22 cellular contexts compared by ENCODE assay signal in genomic region chr1:40073062-40073461, GRCh38. TPM values are rescaled to one million over a fixed set of nuclear protein-coding genes. Genes with fewer than 3 reads are reported as not detected.
A peak's percentile ranks its signal among the peaks of the same experiment; 100 is the strongest.
DNase-seq lines count a peak whose midpoint lies in the region; ATAC-seq and TF ChIP-seq lines count a peak whose summit lies in the region.
"Had no signal": no experiment of that assay in that cellular context is flagged by ENCODE, and none has a peak within 500 bp of the region (broad histone marks: within the 10 kb centered on the region; RNA-seq: fewer than 3 reads in every experiment).

No MANE protein-coding gene starts in this region.

- H4K20me1 ChIP-seq in IMR-90 (ENCODE audit: insufficient read depth, low read length), result peaks cover 12% of the 10 kb centered on the region
- H4K20me1 ChIP-seq in mammary epithelial cell (ENCODE audit: insufficient read depth, low read length), result no peaks in the 10 kb centered on the region

- no peaks in the 10 kb centered on the region for H3K27me3 ChIP-seq in IMR-90 (ENCODE audit: control insufficient read depth, insufficient read depth, low read length)
- no peaks in the 10 kb centered on the region for H3K27me3 ChIP-seq in mammary epithelial cell (ENCODE audit: insufficient read depth, low read length)
- H3K27me3 ChIP-seq: SJCRH30, suprapubic skin had no signal

- no peak for TF ChIP-seq POLR2A in IMR-90 (IDR thresholded peaks at IDR 0.05; ENCODE audit: low read depth, low read length)

- H4K5ac ChIP-seq in IMR-90 (ENCODE audit: low read depth, low read length), result no peak overlapping the region

- 0 out of 2 replicates have a peak, but pooled peaks cover 5% of the 10 kb centered on the region for H3K9me1 ChIP-seq in IMR-90 (ENCODE audit: insufficient read depth, low read length)

- peaks cover 7 to 30% of the 10 kb centered on the region in 2 experiments; a peak in 3 of 4 replicates for H3K79me1 ChIP-seq in IMR-90 (ENCODE audit: low read depth in 1 of 2, low read length in 2 of 2)

- intact Hi-C loops in IMR-90 (cut with micrococcal nuclease) (no loop called here), mammary epithelial cell (cut with micrococcal nuclease) (no loop called here)

- H2BK5ac ChIP-seq in IMR-90 (ENCODE audit: low read depth, low read length, poor library complexity, severe bottlenecking), result no peak overlapping the region

- no peak overlapping the region for H3K56ac ChIP-seq in IMR-90 (ENCODE audit: extremely low read depth, insufficient read depth, low read length)

- H3K18ac ChIP-seq in IMR-90 (ENCODE audit: low read depth, low read length), result no peak overlapping the region

- no peak overlapping the region for H2BK120ac ChIP-seq in IMR-90 (ENCODE audit: low read depth, low read length)

- TF ChIP-seq CTCF in IMR-90 (conservative IDR thresholded peaks at IDR 0.05; ENCODE audit: low read depth, low read length) (no peak), mammary epithelial cell (conservative IDR thresholded peaks at IDR 0.05 in 1 of 2, IDR thresholded peaks at IDR 0.05 in 1 of 2; ENCODE audit: extremely low read depth in 1 of 2, insufficient read depth in 1 of 2, low read depth in 1 of 2, low read length in 2 of 2) (no peak)

- H3K4me2 ChIP-seq in IMR-90 (ENCODE audit: low read depth, low read length) (no peak overlapping the region), mammary epithelial cell (ENCODE audit: insufficient read depth, low read depth, low read length) (no peak overlapping the region)

- POLR2A ChIA-PET in IMR-90 (lab: Charles Lee; ENCODE audit: unreplicated experiment), result no interaction called here

- in situ Hi-C loops in IMR-90 (cut with MboI; ENCODE audit: low sequenced_read_pairs), result no loop called here
- in situ Hi-C loops in mammary epithelial cell (cut with MboI; ENCODE audit: low sequenced_read_pairs in 2 of 2), result no loop called here

- CTCF ChIA-PET in IMR-90 (lab: Yijun Ruan, JAX) (interaction anchor here (1.4 kb wide), 1 partner anchor 266 kb away, joined by 4 read pairs; no protein-coding TSS in a partner anchor), mammary epithelial cell (lab: Charles Lee; ENCODE audit: low non-redundant PET) (interaction anchor here (0.7 kb wide), 1 partner anchor 251 kb away, joined by 3 read pairs; no protein-coding TSS in a partner anchor)

- H2BK20ac ChIP-seq in IMR-90 (ENCODE audit: low read depth, low read length), result no peak overlapping the region

- H3K9me3 Mint-ChIP-seq in activated naive CD4-positive, alpha-beta T cell treated with anti-CD3 and anti-CD28 coated beads, Interleukin-2, amount 50 U/mL, for 24 hours, result no peaks in the 10 kb centered on the region
- H3K9me3 Mint-ChIP-seq in stimulated activated naive B cell treated with anti-CD40 and anti-IgM and Interleukin-4, amounts not matched to agents 10 μg/mL and 1 μg/mL and 100 μg/mL, for 72 hours, result no peaks in the 10 kb centered on the region
- H3K9me3 Mint-ChIP-seq: IgD-negative memory B cell, neural crest cell had no signal

- WGBS in IMR-90 (ENCODE audit: extremely low coverage in 2 of 2, insufficient read length in 1 of 2), 2 experiments, result no CpG with 5 or more reads among the region's 4 CpGs
- 100% methylated on average over 4 of the region's 4 CpGs for WGBS in mammary epithelial cell (ENCODE audit: low coverage, missing lambda C conversion rate)

- H2AFZ ChIP-seq in IMR-90 (replicated peaks; ENCODE audit: low read length, poor library complexity) (no peak overlapping the region), mammary epithelial cell (ENCODE audit: low read depth, low read length) (no peak overlapping the region)

- no peak overlapping the region for H4K8ac ChIP-seq in IMR-90 (ENCODE audit: low read depth in 2 of 2, low read length in 2 of 2)

- H3K27ac Mint-ChIP-seq in activated naive CD4-positive, alpha-beta T cell treated with anti-CD3 and anti-CD28 coated beads, Interleukin-2, amount 50 U/mL, for 24 hours, result peak overlapping the region; percentile 37
- peak overlapping the region; percentile 59 for H3K27ac Mint-ChIP-seq in stimulated activated naive B cell treated with anti-CD40 and anti-IgM and Interleukin-4, amounts not matched to agents 10 μg/mL and 1 μg/mL and 100 μg/mL, for 72 hours

- ATAC-seq in IMR-90 (ENCODE audit: low read depth) (no peak), HG02798 (IDR thresholded peaks at IDR 0.05; ENCODE audit: poor library complexity, unreplicated experiment) (no peak)
- peak in 1 of 2 donors; percentile 14 for ATAC-seq in stimulated activated naive B cell treated with anti-CD40 and anti-IgM and Interleukin-4, amounts not matched to agents 10 μg/mL and 1 μg/mL and 100 μg/mL, for 72 hours (replicated peaks)
- ATAC-seq: left colon had no signal

- no peak overlapping the region for H3K14ac ChIP-seq in IMR-90 (replicated peaks; ENCODE audit: low read depth, low read length)

- DNase-seq in activated naive CD4-positive, alpha-beta T cell (lab: John Stamatoyannopoulos, UW), result no peak
- DNase-seq in IMR-90, result no peak
- no peak for DNase-seq in mammary epithelial cell
- DNase-seq in stimulated activated naive B cell treated with anti-CD40 and anti-IgM and Interleukin-4, amounts not matched to agents 10 μg/mL and 1 μg/mL and 100 μg/mL, for 72 hours, result no peak
- DNase-seq in kidney tubule cell (ENCODE audit: low spot score), result no peak
- DNase-seq in NCI-H2227 treated with DMSO at 0.1 percent for 48 hours (lab: John Stamatoyannopoulos, UW), result no peak
- DNase-seq: activated CD8-positive, alpha-beta memory T cell treated with anti-CD3 and anti-CD28 coated beads for 24 hours; activated effector memory CD4-positive, alpha-beta T cell treated with Interleukin-2 at 50 U/mL for 16 hours; aorta; cerebellar nuclear complex; effector CD4-positive, alpha-beta T cell; H7; left colon; NCI-H1694 treated with DMSO at 0.1 percent for 48 hours; NCI-H82; SJCRH30 had no signal

- H4K91ac ChIP-seq in IMR-90 (ENCODE audit: insufficient read depth, low read depth, low read length), result no peak overlapping the region

- H3K36me3 ChIP-seq in IMR-90 (ENCODE audit: control insufficient read depth, insufficient read depth, low read length), result peaks cover 52% of the 10 kb centered on the region
- H3K36me3 ChIP-seq in mammary epithelial cell (ENCODE audit: insufficient read depth, low read length), result peaks cover 51% of the 10 kb centered on the region

- no peaks in the 10 kb centered on the region for H3K9me3 ChIP-seq in IMR-90 (ENCODE audit: control insufficient read depth, insufficient read depth, low read length)
- no peaks in the 10 kb centered on the region for H3K9me3 ChIP-seq in mammary epithelial cell (replicated peaks; ENCODE audit: insufficient read depth, low read length)
- H3K9me3 ChIP-seq: SJCRH30, suprapubic skin had no signal

- BruUV-seq in IMR-90 (replicated peaks; lab: Mats Ljungman, UMichigan) (TSS peak; percentile 91), mammary epithelial cell (replicated peaks; lab: Mats Ljungman, UMichigan) (TSS peak; percentile 61)

- no peak overlapping the region for H3K23ac ChIP-seq in IMR-90 (ENCODE audit: low read depth, low read length)

- no peak for TF ChIP-seq RAD21 in IMR-90 (IDR thresholded peaks at IDR 0.05; ENCODE audit: low read length)

- H3K27me3 Mint-ChIP-seq in activated naive CD4-positive, alpha-beta T cell treated with anti-CD3 and anti-CD28 coated beads, Interleukin-2, amount 50 U/mL, for 24 hours, result no peaks in the 10 kb centered on the region
- no peaks in the 10 kb centered on the region for H3K27me3 Mint-ChIP-seq in stimulated activated naive B cell treated with anti-CD40 and anti-IgM and Interleukin-4, amounts not matched to agents 10 μg/mL and 1 μg/mL and 100 μg/mL, for 72 hours
- H3K27me3 Mint-ChIP-seq: IgD-negative memory B cell had no signal

- no peak overlapping the region for H2BK15ac ChIP-seq in IMR-90 (ENCODE audit: low read depth, low read length)

- H3K79me2 ChIP-seq in mammary epithelial cell (ENCODE audit: insufficient read depth, low read length), result no peaks in the 10 kb centered on the region

- H3K9ac ChIP-seq in IMR-90 (ENCODE audit: low read depth, low read length), result no peak overlapping the region
- no peak overlapping the region for H3K9ac ChIP-seq in mammary epithelial cell (ENCODE audit: insufficient read depth, low read length)

- H3K36me3 Mint-ChIP-seq in activated naive CD4-positive, alpha-beta T cell treated with anti-CD3 and anti-CD28 coated beads, Interleukin-2, amount 50 U/mL, for 24 hours, result peaks cover 9% of the 10 kb centered on the region
- H3K36me3 Mint-ChIP-seq in stimulated activated naive B cell treated with anti-CD40 and anti-IgM and Interleukin-4, amounts not matched to agents 10 μg/mL and 1 μg/mL and 100 μg/mL, for 72 hours, result peaks cover 15 to 56% of the 10 kb centered on the region in 2 donors

- H3K4me3 Mint-ChIP-seq in activated naive CD4-positive, alpha-beta T cell treated with anti-CD3 and anti-CD28 coated beads, Interleukin-2, amount 50 U/mL, for 24 hours, result no peak overlapping the region
- H3K4me3 Mint-ChIP-seq in stimulated activated naive B cell treated with anti-CD40 and anti-IgM and Interleukin-4, amounts not matched to agents 10 μg/mL and 1 μg/mL and 100 μg/mL, for 72 hours, result no peak overlapping the region
- H3K4me3 Mint-ChIP-seq: IgD-negative memory B cell, neural crest cell had no signal

- no peak overlapping the region for H3K4me3 ChIP-seq in IMR-90 (ENCODE audit: insufficient read depth, low read depth, low read length)
- H3K4me3 ChIP-seq in mammary epithelial cell (replicated peaks in 1 of 3; ENCODE audit: insufficient read depth in 1 of 3, low read depth in 2 of 3, low read length in 3 of 3), result no peak overlapping the region
- H3K4me3 ChIP-seq: SJCRH30, suprapubic skin had no signal

- H3K4ac ChIP-seq in IMR-90 (ENCODE audit: low read depth, low read length), result no peak overlapping the region

- H3K27ac ChIP-seq in IMR-90 (ENCODE audit: insufficient read depth, low read length) (no peak overlapping the region), mammary epithelial cell (ENCODE audit: insufficient read depth, low read depth, low read length) (no peak overlapping the region)
- H3K27ac ChIP-seq: HL-60, SJCRH30, suprapubic skin had no signal

- H3K4me1 ChIP-seq in IMR-90 (ENCODE audit: control insufficient read depth, insufficient read depth, low read length) (peaks cover 5% of the 10 kb centered on the region), mammary epithelial cell (ENCODE audit: insufficient read depth, low read length) (peaks cover 7% of the 10 kb centered on the region)
- H3K4me1 ChIP-seq: SJCRH30 had no signal

- no peak overlapping the region for H2AK5ac ChIP-seq in IMR-90 (ENCODE audit: low read depth, low read length)

- H3K4me1 Mint-ChIP-seq in activated naive CD4-positive, alpha-beta T cell treated with anti-CD3 and anti-CD28 coated beads, Interleukin-2, amount 50 U/mL, for 24 hours, result peaks cover 18% of the 10 kb centered on the region
- peaks cover 2 to 18% of the 10 kb centered on the region in 2 donors for H3K4me1 Mint-ChIP-seq in stimulated activated naive B cell treated with anti-CD40 and anti-IgM and Interleukin-4, amounts not matched to agents 10 μg/mL and 1 μg/mL and 100 μg/mL, for 72 hours
- H3K4me1 Mint-ChIP-seq: neural crest cell had no signal

- no peak overlapping the region for H2AK9ac ChIP-seq in IMR-90 (replicated peaks; ENCODE audit: low read depth, low read length, poor library complexity)

- dilution Hi-C loops in IMR-90 (cut with HindIII; ENCODE audit: low sequenced_read_pairs, unreplicated experiment) (no loop called here), mammary epithelial cell (cut with HindIII; ENCODE audit: low sequenced_read_pairs) (no loop called here)

RNA-seq across cellular contexts. Expression of gene PPT1, which starts 24.0 kb away (rescaled TPM):
- total RNA-seq in IMR-90 (2012; rRNA removed) (41.4 and 55.4 TPM in 2 replicates), mammary epithelial cell (10 to 100 TPM; 22.5 to 36.9 TPM)
- polyA plus RNA-seq in IMR-90 (2012; rRNA removed) (19.9 and 22.7 TPM in 2 replicates), mammary epithelial cell (42.8 TPM)
- 9.5 and 13.9 TPM in 2 replicates for polyA plus RNA-seq in IMR-90 (2012; cell fraction: cytosol; rRNA removed)
- 4.2 and 13.5 TPM in 2 replicates for polyA plus RNA-seq in IMR-90 (2012; cell fraction: nucleus; rRNA removed; ENCODE audit: low replicate concordance)
- 108 TPM for polyA minus RNA-seq in mammary epithelial cell

RNA-seq across cellular contexts. Expression of gene CAP1, which starts 32.5 kb away (rescaled TPM):
- total RNA-seq in IMR-90 (2012; rRNA removed) (756 and 792 TPM in 2 replicates), mammary epithelial cell (100 to 1,000 TPM; 715 to 877 TPM)
- polyA plus RNA-seq in IMR-90 (2012; rRNA removed) (405 and 434 TPM in 2 replicates), mammary epithelial cell (788 TPM)
- polyA plus RNA-seq in IMR-90 (2012; cell fraction: cytosol; rRNA removed), result 135 and 138 TPM in 2 replicates
- 70.1 and 267 TPM in 2 replicates for polyA plus RNA-seq in IMR-90 (2012; cell fraction: nucleus; rRNA removed; ENCODE audit: low replicate concordance)
- 546 TPM for polyA minus RNA-seq in mammary epithelial cell
